Comparison of ENCODE assay signal across 8 cellular contexts in genomic region chr19:55279773-55280643, GRCh38. TPM values are rescaled to one million over a fixed set of nuclear protein-coding genes. Genes with fewer than 3 reads are reported as not detected.
DNase-seq lines count a peak whose midpoint lies in the region; ATAC-seq and TF ChIP-seq lines count a peak whose summit lies in the region.

Gene HSPBP1 (minus strand): TSS chr19:55280110. CDS start chr19:55279608, 502 bp downstream.

- H3K36me3 ChIP-seq in kidney epithelial cell (ENCODE audit: control insufficient read depth, insufficient read depth, low read length) = no peaks in the 10 kb centered on the region

- ATAC-seq in GM19043 (IDR thresholded peaks at IDR 0.05; ENCODE audit: low read depth, unreplicated experiment) = peak; percentile 55
- ATAC-seq in HG03432 (IDR thresholded peaks at IDR 0.05; ENCODE audit: unreplicated experiment) = peak; percentile 64

- no peak for TF ChIP-seq CTCF in AG09319 (IDR thresholded peaks at IDR 0.05; ENCODE audit: low read depth, low read length)
- TF ChIP-seq CTCF in choroid plexus epithelial cell (conservative IDR thresholded peaks at IDR 0.05; ENCODE audit: low read depth, low read length) = no peak
- no peak for TF ChIP-seq CTCF in kidney epithelial cell (IDR thresholded peaks at IDR 0.05; ENCODE audit: insufficient read depth, low read length, poor library complexity, severe bottlenecking)

- DNase-seq in AG09319 (ENCODE audit: extremely low read depth, low read depth) (peak; percentile 83), NCI-H510A treated with DMSO at 0.1 percent for 48 hours (lab: John Stamatoyannopoulos, UW) (peak; percentile 95), choroid plexus epithelial cell (ENCODE audit: low read depth) (peak; percentile 97), kidney epithelial cell (ENCODE audit: low read depth) (peak; percentile 81)
- DNase-seq in activated CD4-positive, alpha-beta T cell treated with anti-CD3 and anti-CD28 coated beads for 24 hours (ENCODE audit: low read depth in 2 of 2) = peak; percentile 90 to 93
- DNase-seq in stimulated activated CD4-positive, alpha-beta T cell treated with anti-CD3 and anti-CD28 coated beads, Interleukin-15, amount 100 ng/mL, for 48 hours (ENCODE audit: low read depth in 2 of 2) = peak; percentile 95 to 97

- H3K4me3 ChIP-seq in choroid plexus epithelial cell (ENCODE audit: low read depth, low read length) (peak within 1 kb of the TSS; percentile 95), kidney epithelial cell (ENCODE audit: low read depth, low read length) (peak within 1 kb of the TSS; percentile 66)

- H3K27me3 ChIP-seq in kidney epithelial cell (ENCODE audit: control insufficient read depth, insufficient read depth, low read length) = no peaks in the 10 kb centered on the region

RNA-seq across cellular contexts. Expression of gene HSPBP1, which starts in this region (rescaled TPM):
- 64.3 and 77.8 TPM in 2 replicates for total RNA-seq in kidney epithelial cell

Comparison
In these comparisons a context has a peak if more than half of its experiments do, and no peak if none do; other contexts are left out.
1. Peak in every context shown above with its lines: DNase-seq, ATAC-seq and H3K4me3 ChIP-seq.